Comparison of ENCODE assay signal across 31 cellular contexts in genomic region chr9:83056180-83056579, GRCh38. TPM values are rescaled to one million over a fixed set of nuclear protein-coding genes. Genes with fewer than 3 reads are reported as not detected.
DNase-seq lines count a peak whose midpoint lies in the region; ATAC-seq and TF ChIP-seq lines count a peak whose summit lies in the region.
"Had no signal": no experiment of that assay in that cellular context is flagged by ENCODE, and none has a peak within 500 bp of the region (broad histone marks: within the 10 kb centered on the region; RNA-seq: fewer than 3 reads in every experiment).

No MANE protein-coding gene starts in this region.

- H3K4me1 ChIP-seq in lower lobe of right lung, result no peaks in the 10 kb centered on the region
- H3K4me1 ChIP-seq: right lobe of liver had no signal

- no peak overlapping the region for H3K27ac ChIP-seq in lower lobe of right lung
- H3K27ac ChIP-seq: GM23248, right lobe of liver, SK-N-MC had no signal

- H3K9me3 ChIP-seq in lower lobe of right lung, result no peaks in the 10 kb centered on the region
- H3K9me3 ChIP-seq: right lobe of liver had no signal

- peak; percentile 7 for DNase-seq in SIG-M5 treated with dmso at 0.1 percent for 504 hours (lab: John Stamatoyannopoulos, UW; ENCODE audit: unreplicated experiment)
- DNase-seq in SIG-M5 (lab: John Stamatoyannopoulos, UW), result no peak
- peak; percentile 34 for DNase-seq in NCI-H510A (lab: John Stamatoyannopoulos, UW)
- DNase-seq in lower lobe of right lung, result no peak
- no peak for DNase-seq in stimulated activated naive CD4-positive, alpha-beta T cell treated with Interleukin-2 at 50 U/mL for 16 hours (lab: John Stamatoyannopoulos, UW)
- DNase-seq in superior temporal gyrus (ENCODE audit: extremely low spot score), result no peak
- no peak for DNase-seq in stimulated activated CD8-positive, alpha-beta memory T cell treated with anti-CD3 and anti-CD28 coated beads, Interleukin-4, amount 100 ng/mL, for 48 hours
- DNase-seq: activated B cell treated with CpG ODN at 0.5 μM for 24 hours; activated CD4-positive, alpha-beta T cell treated with anti-CD3 and anti-CD28 coated beads, Interleukin-2, amount 10 ng/mL, durations not matched to agents 7 days and 5 days; activated gamma-delta T cell treated with Interleukin-2 at 50 U/mL for 16 hours; activated naive CD8-positive, alpha-beta T cell treated with anti-CD3 and anti-CD28 coated beads, Interleukin-2, amount 10 ng/mL, durations not matched to agents 7 days and 5 days; activated T-cell treated with anti-CD3 and anti-CD28 coated beads, Interleukin-2, amount 50 U/mL, for 1 hour; AML-193; aorta; Calu3; CD4-positive, CD25-positive, alpha-beta regulatory T cell; effector CD4-positive, alpha-beta T cell; EL; GM23248; midbrain; naive thymus-derived CD8-positive, alpha-beta T cell; NCI-H1048; NCI-H1694 treated with DMSO at 0.1 percent for 48 hours; NCI-H345; right lobe of liver; stimulated activated CD4-positive, alpha-beta T cell treated with anti-CD3 and anti-CD28 coated beads, Interleukin-12 subunit alpha, Interleukin-12 subunit beta, amount 100 ng/mL, for 4 hours; stimulated activated CD4-positive, alpha-beta T cell treated with anti-CD3 and anti-CD28 coated beads, Interleukin-2, amount 100 ng/mL, for 48 hours; T-helper 1 cell had no signal

- intact Hi-C loops in lower lobe of right lung (cut with DNase I), result no loop called here

- no peaks in the 10 kb centered on the region for H3K27me3 ChIP-seq in lower lobe of right lung (ENCODE audit: low read depth)

- TF ChIP-seq CTCF in lower lobe of right lung (IDR thresholded peaks at IDR 0.05), result no peak

- H3K36me3 ChIP-seq in lower lobe of right lung, result no peaks in the 10 kb centered on the region
- H3K36me3 ChIP-seq: right lobe of liver had no signal

- H3K4me3 ChIP-seq in lower lobe of right lung, result no peak overlapping the region
- H3K4me3 ChIP-seq: GM23248, right lobe of liver, SK-N-MC had no signal

- peak; percentile 79 to 81 for ATAC-seq in lower lobe of right lung
- ATAC-seq in GM19351 (IDR thresholded peaks at IDR 0.05; ENCODE audit: unreplicated experiment), result no peak
- ATAC-seq: naive thymus-derived CD8-positive, alpha-beta T cell; right lobe of liver had no signal

RNA-seq across cellular contexts. Expression of gene RASEF, which starts 6.8 kb away (rescaled TPM):
- 11.5 TPM for total RNA-seq in lower lobe of right lung
- total RNA-seq: activated B cell treated with CpG ODN at 0.5 μM for 24 hours; activated CD4-positive, alpha-beta T cell treated with anti-CD3 and anti-CD28 coated beads, Interleukin-2, amount 10 ng/mL, durations not matched to agents 7 days and 5 days; activated naive CD8-positive, alpha-beta T cell treated with anti-CD3 and anti-CD28 coated beads, Interleukin-2, amount 10 ng/mL, durations not matched to agents 7 days and 5 days; CD4-positive, CD25-positive, alpha-beta regulatory T cell; naive thymus-derived CD8-positive, alpha-beta T cell; OCI-LY7 had no signal

Comparison
In these comparisons a context has a peak if more than half of its experiments do, and no peak if none do; other contexts are left out.
1. DNase-seq: peak in SIG-M5 treated with dmso at 0.1 percent for 504 hours (single experiment) and NCI-H510A (single experiment); none in SIG-M5 (single experiment), lower lobe of right lung (single experiment), stimulated activated naive CD4-positive, alpha-beta T cell treated with Interleukin-2 at 50 U/mL for 16 hours (single experiment), superior temporal gyrus (single experiment) and stimulated activated CD8-positive, alpha-beta memory T cell treated with anti-CD3 and anti-CD28 coated beads, Interleukin-4, amount 100 ng/mL, for 48 hours (single experiment).